1 cellular context compared by ENCODE assay signal in genomic region chr9:77177894-77178794, GRCh38.
TF ChIP-seq lines count a peak whose summit lies in the region.

No MANE protein-coding gene starts in this region.

TF ChIP-seq in HepG2, 621 proteins besides CTCF, POLR2A, EP300 and RAD21 (continued from another document and continues in another):
- no peak for TF ChIP-seq DMTF1 (CRISPR knock-in tag; IDR thresholded peaks at IDR 0.05)
- 0 out of 2 replicates have a peak, but pooled peaks have one; percentile 24 for TF ChIP-seq REL (CRISPR knock-in tag; conservative IDR thresholded peaks at IDR 0.05)
- no peak for TF ChIP-seq SMARCC2 (IDR thresholded peaks at IDR 0.05)
- TF ChIP-seq ZNF280B (CRISPR knock-in tag; IDR thresholded peaks at IDR 0.05; ENCODE audit: borderline replicate concordance) = peak; percentile 75; the same call in 1 of the 2 replicates
- TF ChIP-seq SOX5 (CRISPR knock-in tag; IDR thresholded peaks at IDR 0.05; ENCODE audit: borderline replicate concordance) = no peak
- peak; percentile 22; the same call in 1 of the 2 replicates for TF ChIP-seq ZNF230 (CRISPR knock-in tag; IDR thresholded peaks at IDR 0.05)
- no peak for TF ChIP-seq HBP1 (CRISPR knock-in tag; IDR thresholded peaks at IDR 0.05; ENCODE audit: low read depth)
- TF ChIP-seq NAIF1 (CRISPR knock-in tag; IDR thresholded peaks at IDR 0.05; ENCODE audit: borderline replicate concordance) = peak; percentile 47; the same call in 1 of the 2 replicates
- 0 out of 2 replicates have a peak, but pooled peaks have one; percentile 56 for TF ChIP-seq ZSCAN31 (CRISPR knock-in tag; IDR thresholded peaks at IDR 0.05; ENCODE audit: low read depth)
- TF ChIP-seq KMT2A (CRISPR knock-in tag; IDR thresholded peaks at IDR 0.05) = no peak; the same call in none of the 2 replicates
- TF ChIP-seq PAX8 (CRISPR knock-in tag; IDR thresholded peaks at IDR 0.05; ENCODE audit: borderline replicate concordance) = peak; percentile 92; the same call in 1 of the 2 replicates
- TF ChIP-seq ZNF790 (CRISPR knock-in tag; IDR thresholded peaks at IDR 0.05; ENCODE audit: borderline replicate concordance) = 0 out of 2 replicates have a peak, but pooled peaks have one; percentile 25
- TF ChIP-seq ZBTB25 (CRISPR knock-in tag; IDR thresholded peaks at IDR 0.05) = 0 out of 2 replicates have a peak, but pooled peaks have one; percentile 7
- TF ChIP-seq ZBTB7A (CRISPR knock-in tag; IDR thresholded peaks at IDR 0.05) = peak; percentile 67
- 0 out of 2 replicates have a peak, but pooled peaks have one; percentile 67 for TF ChIP-seq LBX2 (CRISPR knock-in tag; IDR thresholded peaks at IDR 0.05; ENCODE audit: borderline replicate concordance)
- TF ChIP-seq ETV5 (CRISPR knock-in tag; IDR thresholded peaks at IDR 0.05; ENCODE audit: borderline replicate concordance) = no peak
- no peak for TF ChIP-seq NPAS2 (CRISPR knock-in tag; IDR thresholded peaks at IDR 0.05; ENCODE audit: borderline replicate concordance)
- TF ChIP-seq SPEN (CRISPR knock-in tag; IDR thresholded peaks at IDR 0.05; ENCODE audit: low read depth) = peak; percentile 16; the same call in 1 of the 2 replicates
- no peak for TF ChIP-seq NFRKB (IDR thresholded peaks at IDR 0.05)
- TF ChIP-seq ZNF274 (CRISPR knock-in tag; IDR thresholded peaks at IDR 0.05) = 0 out of 2 replicates have a peak, but pooled peaks have one; percentile 4
- no peak for TF ChIP-seq PHF21A (CRISPR knock-in tag; IDR thresholded peaks at IDR 0.05)
- 0 out of 2 replicates have a peak, but pooled peaks have one; percentile 15 for TF ChIP-seq KLF6 (CRISPR knock-in tag; IDR thresholded peaks at IDR 0.05)
- TF ChIP-seq NKX3-1 (CRISPR knock-in tag; IDR thresholded peaks at IDR 0.05) = peak; percentile 76
- TF ChIP-seq KLF16 (CRISPR knock-in tag; IDR thresholded peaks at IDR 0.05) = no peak
- TF ChIP-seq HNF4G (IDR thresholded peaks at IDR 0.05; ENCODE audit: borderline replicate concordance, low read depth, low read length) = no peak
- no peak for TF ChIP-seq HNF4G (CRISPR knock-in tag; IDR thresholded peaks at IDR 0.05; ENCODE audit: borderline replicate concordance, low read depth)
- peak; percentile 39; the same call in 1 of the 2 replicates for TF ChIP-seq SAP130 (CRISPR knock-in tag; IDR thresholded peaks at IDR 0.05; ENCODE audit: low read depth)
- TF ChIP-seq MTERF4 (CRISPR knock-in tag; IDR thresholded peaks at IDR 0.05) = 0 out of 2 replicates have a peak, but pooled peaks have one; percentile 59
- TF ChIP-seq PATZ1 (CRISPR knock-in tag; IDR thresholded peaks at IDR 0.05) = no peak
- TF ChIP-seq KLF13 (CRISPR knock-in tag; IDR thresholded peaks at IDR 0.05) = peak; percentile 56; the same call in 1 of the 2 replicates
- TF ChIP-seq ZNF747 (CRISPR knock-in tag; IDR thresholded peaks at IDR 0.05; ENCODE audit: borderline replicate concordance) = no peak
- TF ChIP-seq HES4 (CRISPR knock-in tag; IDR thresholded peaks at IDR 0.05; ENCODE audit: borderline replicate concordance) = no peak; the same call in none of the 2 replicates
- no peak for TF ChIP-seq HHEX (CRISPR knock-in tag; IDR thresholded peaks at IDR 0.05)
- no peak for TF ChIP-seq ZKSCAN8 (CRISPR knock-in tag; IDR thresholded peaks at IDR 0.05; ENCODE audit: borderline replicate concordance)
- TF ChIP-seq ZNF589 (CRISPR knock-in tag; conservative IDR thresholded peaks at IDR 0.05) = no peak
- no peak for TF ChIP-seq SIN3A (IDR thresholded peaks at IDR 0.05; ENCODE audit: borderline replicate concordance, low read depth, low read length)
- TF ChIP-seq CBX5 (CRISPR knock-in tag; IDR thresholded peaks at IDR 0.05; ENCODE audit: borderline replicate concordance) = no peak
- 0 out of 2 replicates have a peak, but pooled peaks have one; percentile 63 for TF ChIP-seq ZNF354B (CRISPR knock-in tag; IDR thresholded peaks at IDR 0.05)
- TF ChIP-seq TEF (CRISPR knock-in tag; IDR thresholded peaks at IDR 0.05) = peak; percentile 28; the same call in 1 of the 2 replicates
- TF ChIP-seq HNRNPL (IDR thresholded peaks at IDR 0.05; ENCODE audit: low read depth, low read length) = no peak
- TF ChIP-seq HDAC1 (CRISPR knock-in tag; IDR thresholded peaks at IDR 0.05) = peak; percentile 13; the same call in 1 of the 2 replicates
- no peak for TF ChIP-seq ZNF576 (CRISPR knock-in tag; IDR thresholded peaks at IDR 0.05)
- TF ChIP-seq TOPORS (CRISPR knock-in tag; IDR thresholded peaks at IDR 0.05) = 0 out of 2 replicates have a peak, but pooled peaks have one; percentile 1
- TF ChIP-seq PPARG (CRISPR knock-in tag; conservative IDR thresholded peaks at IDR 0.05) = no peak
- 0 out of 2 replicates have a peak, but pooled peaks have one; percentile 37 for TF ChIP-seq ZBTB20 (CRISPR knock-in tag; IDR thresholded peaks at IDR 0.05; ENCODE audit: borderline replicate concordance, low read depth)
- no peak for TF ChIP-seq MAZ (IDR thresholded peaks at IDR 0.05; ENCODE audit: borderline replicate concordance, low read depth, low read length)
- TF ChIP-seq MAZ (CRISPR knock-in tag; IDR thresholded peaks at IDR 0.05; ENCODE audit: low read depth) = peak; percentile 13; the same call in 1 of the 2 replicates
- TF ChIP-seq EZH2 (conservative IDR thresholded peaks at IDR 0.05; ENCODE audit: low read depth, low read length) = no peak
- TF ChIP-seq ZNF121 (CRISPR knock-in tag; IDR thresholded peaks at IDR 0.05) = peak; percentile 43; the same call in 1 of the 2 replicates
- 0 out of 2 replicates have a peak, but pooled peaks have one; percentile 61 for TF ChIP-seq YEATS4 (CRISPR knock-in tag; IDR thresholded peaks at IDR 0.05; ENCODE audit: borderline replicate concordance)
- no peak for TF ChIP-seq SNAPC5 (CRISPR knock-in tag; IDR thresholded peaks at IDR 0.05; ENCODE audit: borderline replicate concordance)
- TF ChIP-seq HMG20A (CRISPR knock-in tag; IDR thresholded peaks at IDR 0.05; ENCODE audit: borderline replicate concordance) = no peak
- peak; percentile 82 for TF ChIP-seq KDM5B (CRISPR knock-in tag; IDR thresholded peaks at IDR 0.05; ENCODE audit: borderline replicate concordance)
- no peak for TF ChIP-seq STAT6 (CRISPR knock-in tag; IDR thresholded peaks at IDR 0.05; ENCODE audit: borderline replicate concordance)
